14 cellular contexts compared by ENCODE assay signal in the genomic region with DNA sequence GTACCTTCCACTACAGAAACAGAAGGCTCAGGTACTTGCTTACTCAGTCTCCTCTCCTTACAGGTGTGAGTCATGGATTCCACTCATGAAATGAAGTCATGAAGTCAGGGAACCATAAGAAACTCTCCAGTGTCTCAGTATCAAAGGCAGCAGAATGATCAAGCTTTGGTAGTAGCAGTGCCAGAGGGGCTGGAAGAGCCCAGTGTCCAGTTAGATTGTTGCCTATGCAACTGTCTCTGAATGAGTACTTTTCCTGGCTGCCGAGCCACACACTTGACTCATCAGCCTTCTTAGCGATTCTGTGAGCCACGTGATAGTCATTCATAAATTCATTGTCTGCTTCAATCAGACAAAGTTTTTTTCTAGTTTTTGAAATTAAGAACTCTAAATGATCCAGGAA. TPM values are rescaled to one million over a fixed set of nuclear protein-coding genes. Genes with fewer than 3 reads are reported as not detected.
DNase-seq lines count a peak whose midpoint lies in the region; ATAC-seq and TF ChIP-seq lines count a peak whose summit lies in the region.
"Had no signal": no experiment of that assay in that cellular context is flagged by ENCODE, and none has a peak within 500 bp of the region (broad histone marks: within the 10 kb centered on the region; RNA-seq: fewer than 3 reads in every experiment).

No MANE protein-coding gene starts in this region.

- H3K27ac ChIP-seq in adrenal gland (no peak overlapping the region), left lung (no peak overlapping the region), vagina (no peak overlapping the region)
- H3K27ac ChIP-seq: esophagus muscularis mucosa, neutrophil, skin epidermis, tibial nerve had no signal

- no peak overlapping the region for H3K27ac Mint-ChIP-seq in HFFc6

- H3K4me3 Mint-ChIP-seq in HFFc6, result no peak overlapping the region

- no peaks in the 10 kb centered on the region; the same call in 1 of the 2 replicates for H3K36me3 Mint-ChIP-seq in HFFc6 (ENCODE audit: low read depth)

- H3K4me1 Mint-ChIP-seq in HFFc6 (ENCODE audit: low read depth), result no peaks in the 10 kb centered on the region

- peak; percentile 77 for ATAC-seq in left lung
- ATAC-seq in HG03280 (IDR thresholded peaks at IDR 0.05; ENCODE audit: unreplicated experiment), result no peak
- ATAC-seq in GM21447 (IDR thresholded peaks at IDR 0.05; ENCODE audit: unreplicated experiment), result no peak

- TF ChIP-seq CTCF in HFFc6 (IDR thresholded peaks at IDR 0.05), result no peak
- TF ChIP-seq CTCF in adrenal gland (IDR thresholded peaks at IDR 0.05), result no peak
- no peak for TF ChIP-seq CTCF in left lung (IDR thresholded peaks at IDR 0.05)
- TF ChIP-seq CTCF in vagina (IDR thresholded peaks at IDR 0.05), result no peak

- 62 to 73% (median 65%) methylated on average over 3 of the region's 3 CpGs for WGBS in adrenal gland, 4 donors

- no peaks in the 10 kb centered on the region for H3K27me3 ChIP-seq in adrenal gland
- no peaks in the 10 kb centered on the region for H3K27me3 ChIP-seq in left lung
- H3K27me3 ChIP-seq in vagina, result no peaks in the 10 kb centered on the region
- H3K27me3 ChIP-seq: esophagus muscularis mucosa, neutrophil, tibial nerve had no signal

- TF ChIP-seq POLR2A in adrenal gland (IDR thresholded peaks at IDR 0.05), result no peak
- TF ChIP-seq POLR2A in vagina (IDR thresholded peaks at IDR 0.05), result no peak

- H3K4me1 ChIP-seq in adrenal gland (replicated peaks in 1 of 2), result no peaks in the 10 kb centered on the region
- H3K4me1 ChIP-seq in left lung, result no peaks in the 10 kb centered on the region
- peaks cover 6% of the 10 kb centered on the region for H3K4me1 ChIP-seq in vagina
- H3K4me1 ChIP-seq: tibial nerve had no signal

- H3K9me3 ChIP-seq in adrenal gland (replicated peaks in 1 of 3), result no peaks in the 10 kb centered on the region
- peaks cover 0 to 5% of the 10 kb centered on the region in 2 donors for H3K9me3 ChIP-seq in left lung
- no peaks in the 10 kb centered on the region for H3K9me3 ChIP-seq in vagina
- H3K9me3 ChIP-seq: neutrophil had no signal

- DNase-seq in activated CD4-positive, alpha-beta T cell treated with anti-CD3 and anti-CD28 coated beads for 48 hours, result peak; percentile 58
- no peak for DNase-seq in activated CD4-positive, alpha-beta T cell treated with anti-CD3 and anti-CD28 coated beads for 1 hour
- peak; percentile 1 for DNase-seq in HFFc6
- peak in 6 of 7 donors; percentile 34 to 68 (median 64) for DNase-seq in adrenal gland
- DNase-seq in left lung, result no peak
- DNase-seq in vagina (ENCODE audit: extremely low spot score in 2 of 2), result no peak
- DNase-seq: Calu3 had no signal

- intact Hi-C loops in adrenal gland (cut with DNase I) (no loop called here), left lung (cut with DNase I) (no loop called here), vagina (cut with DNase I) (no loop called here)

- H3K36me3 ChIP-seq in adrenal gland (replicated peaks in 1 of 2) (no peaks in the 10 kb centered on the region), left lung (no peaks in the 10 kb centered on the region), vagina (no peaks in the 10 kb centered on the region)
- H3K36me3 ChIP-seq: esophagus muscularis mucosa, neutrophil, tibial nerve had no signal

- H3K4me3 ChIP-seq in adrenal gland (no peak overlapping the region), left lung (no peak overlapping the region), vagina (no peak overlapping the region)
- H3K4me3 ChIP-seq: esophagus muscularis mucosa, lung, skin epidermis, tibial nerve had no signal

- H3K27me3 Mint-ChIP-seq in HFFc6 (ENCODE audit: insufficient read depth), result peaks cover 1% of the 10 kb centered on the region; the same call in 1 of the 2 replicates

- no peaks in the 10 kb centered on the region for H3K9me3 Mint-ChIP-seq in HFFc6

RNA-seq across cellular contexts. Expression of a gene that starts 52.2 kb away (rescaled TPM):
- 10 to 100 TPM; 10.4 to 15.3 (median 13.9) TPM for total RNA-seq in HFFc6 (2021; fragmentation: NEBNext Ultra II Directional; extraction: Animal tissue kit (Norgen Biotek cat#: 25700))
- total RNA-seq in adrenal gland (10 to 100 TPM in 4 of 8 donors, 1 to 10 TPM in 4; 4.2 to 17.1 (median 11.2) TPM), left lung (10 to 100 TPM; 15.3 to 18.5 TPM), vagina (18.2 TPM)
- 10 to 100 TPM in 1 of 3 donors, 1 to 10 TPM in 2; 5.6 to 10.8 (median 8.8) TPM for polyA plus RNA-seq in adrenal gland

Comparison
In these comparisons a context has a peak if more than half of its experiments do, and no peak if none do; other contexts are left out.
1. DNase-seq: peak in activated CD4-positive, alpha-beta T cell treated with anti-CD3 and anti-CD28 coated beads for 48 hours (single experiment), HFFc6 (single experiment) and adrenal gland (6 of 7); none in activated CD4-positive, alpha-beta T cell treated with anti-CD3 and anti-CD28 coated beads for 1 hour (single experiment), left lung (0 of 2) and vagina (0 of 2).